Comparison of ENCODE assay signal across 22 cellular contexts in the genomic region with DNA sequence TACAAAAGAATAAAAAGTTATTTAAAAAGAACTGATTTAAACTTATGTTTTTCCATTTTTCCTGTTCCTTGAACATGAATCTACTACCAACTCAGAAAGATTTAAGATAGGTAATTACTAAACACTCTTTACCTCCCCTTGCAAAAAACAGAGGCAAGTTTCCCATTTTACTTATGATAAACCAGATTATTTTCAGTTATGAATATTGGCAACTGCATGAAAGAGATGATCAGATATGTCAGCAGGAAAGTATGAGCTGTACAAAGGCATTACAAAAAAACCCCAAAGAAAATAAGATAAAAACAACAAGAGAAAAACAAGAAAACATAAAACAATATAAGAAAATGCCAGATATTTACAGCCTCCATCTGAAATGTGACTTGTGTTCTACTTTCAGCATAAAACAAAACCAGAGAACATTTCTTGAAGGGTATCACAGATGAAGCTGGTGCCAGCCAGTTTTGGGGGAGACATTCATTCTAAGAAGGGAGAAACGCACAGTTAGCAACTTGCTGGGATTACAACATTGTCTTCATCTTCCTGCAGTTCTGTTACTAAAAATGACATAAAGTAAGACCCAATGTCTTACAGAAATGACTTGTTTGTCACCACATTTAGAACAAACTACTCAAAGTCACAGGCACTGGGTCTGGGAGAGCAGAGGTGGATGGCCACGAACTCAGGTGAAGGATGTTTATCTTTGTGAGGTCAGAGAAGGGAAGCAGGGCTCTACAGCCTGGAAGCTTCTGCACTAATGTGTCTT. TPM values are rescaled to one million over a fixed set of nuclear protein-coding genes. Genes with fewer than 3 reads are reported as not detected.
DNase-seq lines count a peak whose midpoint lies in the region; ATAC-seq and TF ChIP-seq lines count a peak whose summit lies in the region.
"Had no signal": no experiment of that assay in that cellular context is flagged by ENCODE, and none has a peak within 500 bp of the region (broad histone marks: within the 10 kb centered on the region; RNA-seq: fewer than 3 reads in every experiment).

No MANE protein-coding gene starts in this region.

- peaks cover 28% of the 10 kb centered on the region for H3K36me3 Mint-ChIP-seq in activated CD4-positive, alpha-beta T cell treated with anti-CD3 and anti-CD28 coated beads for 36 hours (ENCODE audit: low read depth)
- peaks cover 27% of the 10 kb centered on the region for H3K36me3 Mint-ChIP-seq in CD4-positive, CD25-positive, alpha-beta regulatory T cell

- H2AFZ ChIP-seq in mammary epithelial cell (ENCODE audit: low read depth, low read length) (no peak overlapping the region), SK-N-SH (ENCODE audit: low read depth) (no peak overlapping the region)
- H2AFZ ChIP-seq: hepatocyte had no signal

- in situ Hi-C loops in Panc1 (cut with HindIII; ENCODE audit: low pct_unique_long_range_greater_than_20kb, low sequenced_read_pairs) (no loop called here), mammary epithelial cell (cut with MboI; ENCODE audit: low sequenced_read_pairs in 2 of 2) (no loop called here)

- H3K4me2 ChIP-seq in mammary epithelial cell (ENCODE audit: insufficient read depth, low read depth, low read length): no peak overlapping the region
- H3K4me2 ChIP-seq in SK-N-SH: no peak overlapping the region
- H3K4me2 ChIP-seq: hepatocyte had no signal

- peak overlapping the region; percentile 90 for H3K27ac Mint-ChIP-seq in activated CD4-positive, alpha-beta T cell treated with anti-CD3 and anti-CD28 coated beads for 36 hours
- peak overlapping the region in 2 of 3 donors; percentile 16 to 42 for H3K27ac Mint-ChIP-seq in CD4-positive, CD25-positive, alpha-beta regulatory T cell

- intact Hi-C loops in activated CD4-positive, alpha-beta T cell treated with anti-CD3 and anti-CD28 coated beads for 36 hours (cut with DNase I, micrococcal nuclease): loop anchor here in 1 of 2 experiments (2.0 kb wide), 1 partner anchor 15 kb away; no protein-coding TSS in a partner anchor
- intact Hi-C loops in Panc1 (cut with micrococcal nuclease; ENCODE audit: unreplicated experiment): no loop called here
- intact Hi-C loops in mammary epithelial cell (cut with micrococcal nuclease): no loop called here

- 85% methylated on average over 2 of the region's 2 CpGs for WGBS in mammary epithelial cell (ENCODE audit: low coverage, missing lambda C conversion rate)
- WGBS in SK-N-SH (ENCODE audit: low lambda C conversion rate): 95% methylated on average over 2 of the region's 2 CpGs

- H3K27me3 Mint-ChIP-seq in activated CD4-positive, alpha-beta T cell treated with anti-CD3 and anti-CD28 coated beads for 36 hours: no peaks in the 10 kb centered on the region
- no peaks in the 10 kb centered on the region for H3K27me3 Mint-ChIP-seq in CD4-positive, CD25-positive, alpha-beta regulatory T cell

- no peak overlapping the region for H3K4me3 Mint-ChIP-seq in activated CD4-positive, alpha-beta T cell treated with anti-CD3 and anti-CD28 coated beads for 36 hours
- no peak overlapping the region for H3K4me3 Mint-ChIP-seq in CD4-positive, CD25-positive, alpha-beta regulatory T cell

- TF ChIP-seq EP300 in SK-N-SH (IDR thresholded peaks at IDR 0.05; ENCODE audit: borderline replicate concordance in 1 of 2, low read depth in 1 of 2, low read length in 1 of 2): no peak

- H3K9me3 ChIP-seq in CD4-positive, CD25-positive, alpha-beta regulatory T cell (ENCODE audit: control insufficient read depth in 2 of 2, low read length in 2 of 2): no peaks in the 10 kb centered on the region
- no peaks in the 10 kb centered on the region for H3K9me3 ChIP-seq in Panc1 (ENCODE audit: control insufficient read depth, insufficient read depth, low read depth, low read length)
- H3K9me3 ChIP-seq in mammary epithelial cell (replicated peaks; ENCODE audit: insufficient read depth, low read length): no peaks in the 10 kb centered on the region
- H3K9me3 ChIP-seq in SK-N-SH: no peaks in the 10 kb centered on the region
- H3K9me3 ChIP-seq: ascending aorta had no signal

- peaks cover 66% of the 10 kb centered on the region for H3K36me3 ChIP-seq in CD4-positive, CD25-positive, alpha-beta regulatory T cell (ENCODE audit: control insufficient read depth, insufficient read depth, low read length)
- peaks cover 2% of the 10 kb centered on the region for H3K36me3 ChIP-seq in Panc1 (ENCODE audit: control insufficient read depth, insufficient read depth, low read length)
- H3K36me3 ChIP-seq in mammary epithelial cell (ENCODE audit: insufficient read depth, low read length): peaks cover 18% of the 10 kb centered on the region
- peaks cover 24 to 61% of the 10 kb centered on the region in 2 experiments for H3K36me3 ChIP-seq in SK-N-SH (replicated peaks in 1 of 2; ENCODE audit: control insufficient read depth in 1 of 2, insufficient read depth in 2 of 2, low read length in 1 of 2)

- no peaks in the 10 kb centered on the region for H3K9me2 ChIP-seq in SK-N-SH

- TF ChIP-seq CTCF in Panc1 (IDR thresholded peaks at IDR 0.05): no peak
- TF ChIP-seq CTCF in mammary epithelial cell (conservative IDR thresholded peaks at IDR 0.05 in 1 of 2, IDR thresholded peaks at IDR 0.05 in 1 of 2; ENCODE audit: extremely low read depth in 1 of 2, insufficient read depth in 1 of 2, low read depth in 1 of 2, low read length in 2 of 2): no peak
- no peak for TF ChIP-seq CTCF in SK-N-SH (IDR thresholded peaks at IDR 0.05)

- peak; percentile 49 for DNase-seq in activated CD4-positive, alpha-beta T cell treated with anti-CD3 and anti-CD28 coated beads for 36 hours
- DNase-seq in activated CD4-positive, alpha-beta T cell treated with anti-CD3 and anti-CD28 coated beads, Interleukin-2, amount 50 U/mL, for 4 hours: no peak
- no peak for DNase-seq in CD4-positive, CD25-positive, alpha-beta regulatory T cell
- DNase-seq in Panc1 (ENCODE audit: low read depth, low spot score): no peak
- no peak for DNase-seq in mammary epithelial cell
- DNase-seq in SK-N-SH: no peak
- DNase-seq: activated CD4-positive, alpha-beta T cell treated with anti-CD3 and anti-CD28 coated beads, Interleukin-2, amount 50 U/mL, for 1 hour; AML-193; erythroblast; foreskin keratinocyte; MM.1S; NCI-H146; NCI-H748 treated with DMSO at 0.1 percent for 48 hours; nucleus accumbens; SHP77; stimulated activated CD4-positive, alpha-beta T cell treated with anti-CD3 and anti-CD28 coated beads, Interleukin-4, amount 100 ng/mL, for 1 hour had no signal

- H4K20me1 ChIP-seq in mammary epithelial cell (ENCODE audit: insufficient read depth, low read length) (no peaks in the 10 kb centered on the region), SK-N-SH (ENCODE audit: insufficient read depth) (no peaks in the 10 kb centered on the region)

- H3K27me3 ChIP-seq in CD4-positive, CD25-positive, alpha-beta regulatory T cell (ENCODE audit: control insufficient read depth, insufficient read depth, low read length): no peaks in the 10 kb centered on the region
- H3K27me3 ChIP-seq in Panc1 (ENCODE audit: control insufficient read depth, insufficient read depth, low read length): no peaks in the 10 kb centered on the region
- H3K27me3 ChIP-seq in mammary epithelial cell (ENCODE audit: insufficient read depth, low read length): no peaks in the 10 kb centered on the region
- H3K27me3 ChIP-seq in SK-N-SH (ENCODE audit: insufficient read depth): no peaks in the 10 kb centered on the region
- H3K27me3 ChIP-seq: ascending aorta, foreskin keratinocyte, hepatocyte had no signal

- peak; percentile 87 for ATAC-seq in activated CD4-positive, alpha-beta T cell treated with anti-CD3 and anti-CD28 coated beads for 36 hours
- ATAC-seq in CD4-positive, CD25-positive, alpha-beta regulatory T cell (ENCODE audit: low read depth in 2 of 2): no peak
- ATAC-seq in Panc1 (no peak), HG03175 (IDR thresholded peaks at IDR 0.05; ENCODE audit: unreplicated experiment) (no peak), HG03097 (IDR thresholded peaks at IDR 0.05; ENCODE audit: low FRiP score, unreplicated experiment) (no peak)
- ATAC-seq: foreskin keratinocyte had no signal

- TF ChIP-seq RAD21 in SK-N-SH (IDR thresholded peaks at IDR 0.05; ENCODE audit: low read length): no peak

- BruUV-seq in Panc1 (replicated peaks; lab: Mats Ljungman, UMichigan) (TSS peak; percentile 28), mammary epithelial cell (replicated peaks; lab: Mats Ljungman, UMichigan) (TSS peak; percentile 28)

- CTCF ChIA-PET in activated CD4-positive, alpha-beta T cell treated with anti-CD3 and anti-CD28 coated beads for 36 hours (lab: Charles Lee): interaction anchor here (0.6 to 2.9 kb wide), 5 partner anchors 16 to 197 kb away, joined by 3 to 7 read pairs (median 5); partner anchors contain the start of gene MEAF6
- CTCF ChIA-PET in Panc1 (lab: Charles Lee): no interaction called here
- CTCF ChIA-PET in mammary epithelial cell (lab: Charles Lee; ENCODE audit: low non-redundant PET): no interaction called here
- CTCF ChIA-PET in SK-N-SH (lab: Yijun Ruan, JAX): interaction anchor here (0.7 to 21.1 kb wide), 7 partner anchors 12 to 115 kb away, joined by 3 to 481 read pairs (median 3); partner anchors contain the start of gene MEAF6

- H3K27ac ChIP-seq in CD4-positive, CD25-positive, alpha-beta regulatory T cell (ENCODE audit: insufficient read depth, low read length, poor library complexity, severe bottlenecking): no peak overlapping the region
- no peak overlapping the region for H3K27ac ChIP-seq in Panc1 (ENCODE audit: low read length)
- H3K27ac ChIP-seq in mammary epithelial cell (ENCODE audit: insufficient read depth, low read depth, low read length): no peak overlapping the region
- no peak overlapping the region for H3K27ac ChIP-seq in SK-N-SH (ENCODE audit: low read depth in 2 of 2, low read length in 1 of 2)
- H3K27ac ChIP-seq: 22Rv1, ascending aorta, foreskin keratinocyte, hepatocyte, HL-60 had no signal

- H3K4me1 Mint-ChIP-seq in activated CD4-positive, alpha-beta T cell treated with anti-CD3 and anti-CD28 coated beads for 36 hours: peaks cover 27% of the 10 kb centered on the region
- H3K4me1 Mint-ChIP-seq in CD4-positive, CD25-positive, alpha-beta regulatory T cell: peaks cover 6 to 29% (median 12%) of the 10 kb centered on the region in 4 donors

- H3K4me3 ChIP-seq in CD4-positive, CD25-positive, alpha-beta regulatory T cell (ENCODE audit: low read depth, low read length): no peak overlapping the region
- no peak overlapping the region for H3K4me3 ChIP-seq in Panc1 (ENCODE audit: low read depth in 2 of 2, low read length in 2 of 2)
- H3K4me3 ChIP-seq in mammary epithelial cell (replicated peaks in 1 of 3; ENCODE audit: insufficient read depth in 1 of 3, low read depth in 2 of 3, low read length in 3 of 3): no peak overlapping the region
- H3K4me3 ChIP-seq in SK-N-SH (ENCODE audit: low read depth in 2 of 2, low read length in 1 of 2): no peak overlapping the region
- H3K4me3 ChIP-seq: ascending aorta, hepatocyte had no signal

- no peaks in the 10 kb centered on the region for H3K4me1 ChIP-seq in CD4-positive, CD25-positive, alpha-beta regulatory T cell (ENCODE audit: control insufficient read depth, insufficient read depth, low read length, poor library complexity, severe bottlenecking)
- H3K4me1 ChIP-seq in Panc1 (ENCODE audit: control insufficient read depth, insufficient read depth, low read length): peaks cover 8% of the 10 kb centered on the region; the same call in 1 of the 2 replicates
- H3K4me1 ChIP-seq in mammary epithelial cell (ENCODE audit: insufficient read depth, low read length): no peaks in the 10 kb centered on the region
- H3K4me1 ChIP-seq in SK-N-SH (ENCODE audit: control insufficient read depth in 1 of 2, insufficient read depth in 2 of 2, low read depth in 1 of 2, low read length in 1 of 2): peaks cover 0 to 8% of the 10 kb centered on the region in 2 experiments; a peak in 3 of 4 replicates
- H3K4me1 ChIP-seq: ascending aorta, foreskin keratinocyte had no signal

- POLR2A ChIA-PET in activated CD4-positive, alpha-beta T cell treated with anti-CD3 and anti-CD28 coated beads for 36 hours (lab: Charles Lee): interaction anchor here (0.6 to 1.2 kb wide), 4 partner anchors 16 to 261 kb away, joined by 3 to 4 read pairs (median 3); no protein-coding TSS in a partner anchor
- POLR2A ChIA-PET in Panc1 (lab: Charles Lee): interaction anchor here (0.5 to 0.6 kb wide), 3 partner anchors 15 to 159 kb away, joined by 5 to 8 read pairs (median 6); no protein-coding TSS in a partner anchor
- POLR2A ChIA-PET in SK-N-SH (lab: Yijun Ruan, JAX): no interaction called here

- H3K9me3 Mint-ChIP-seq in activated CD4-positive, alpha-beta T cell treated with anti-CD3 and anti-CD28 coated beads for 36 hours (ENCODE audit: low read depth): no peaks in the 10 kb centered on the region
- H3K9me3 Mint-ChIP-seq in CD4-positive, CD25-positive, alpha-beta regulatory T cell: peaks cover 0 to 1% (median 0%) of the 10 kb centered on the region in 7 donors

- H3K9ac ChIP-seq in mammary epithelial cell (ENCODE audit: insufficient read depth, low read length): no peak overlapping the region
- no peak overlapping the region for H3K9ac ChIP-seq in SK-N-SH

- peaks cover 11% of the 10 kb centered on the region for H3F3A ChIP-seq in SK-N-SH (replicated peaks; ENCODE audit: insufficient read depth)

- H3K79me2 ChIP-seq in mammary epithelial cell (ENCODE audit: insufficient read depth, low read length): peaks cover 9% of the 10 kb centered on the region
- peaks cover 16% of the 10 kb centered on the region for H3K79me2 ChIP-seq in SK-N-SH (ENCODE audit: insufficient read depth)

- dilution Hi-C loops in mammary epithelial cell (cut with HindIII; ENCODE audit: low sequenced_read_pairs): loop anchor here (10.0 kb wide), 2 partner anchors 61 to 171 kb away; partner anchors contain the start of genes DNALI1 and SNIP1

RNA-seq across cellular contexts. Expression of gene ZC3H12A, which starts 19.1 kb away (rescaled TPM):
- total RNA-seq in activated CD4-positive, alpha-beta T cell treated with anti-CD3 and anti-CD28 coated beads for 36 hours: 10 to 100 TPM; 29.7 to 31.2 TPM
- 205 TPM for total RNA-seq in CD4-positive, CD25-positive, alpha-beta regulatory T cell
- 10 to 100 TPM in 3 of 4 donors, 1 to 10 TPM in 1; 9.9 to 16.7 (median 13.1) TPM for polyA plus RNA-seq in CD4-positive, CD25-positive, alpha-beta regulatory T cell
- total RNA-seq in Panc1 (2021; ENCODE audit: unreplicated experiment) (9.4 TPM), mammary epithelial cell (10 to 100 TPM; 22.0 to 37.9 TPM)
- 7.1 TPM for polyA plus RNA-seq in Panc1 (2012; ENCODE audit: insufficient read length)
- polyA plus RNA-seq in mammary epithelial cell (18.1 TPM), SK-N-SH (2012; rRNA removed) (7.4 and 8.9 TPM in 2 replicates)
- polyA minus RNA-seq in mammary epithelial cell: 1.6 TPM
- polyA plus RNA-seq in SK-N-SH (2012; cell fraction: cytosol; rRNA removed): 3.4 and 4.3 TPM in 2 replicates
- polyA plus RNA-seq in SK-N-SH (2012; cell fraction: nucleus; rRNA removed): 24.6 and 24.8 TPM in 2 replicates

RNA-seq across cellular contexts. Expression of gene MEAF6, which starts 21.0 kb away (rescaled TPM):
- 10 to 100 TPM; 66.8 to 72.2 TPM for total RNA-seq in activated CD4-positive, alpha-beta T cell treated with anti-CD3 and anti-CD28 coated beads for 36 hours
- total RNA-seq in CD4-positive, CD25-positive, alpha-beta regulatory T cell: 52.3 TPM
- polyA plus RNA-seq in CD4-positive, CD25-positive, alpha-beta regulatory T cell: 100 to 1,000 TPM; 143 to 163 (median 150) TPM
- total RNA-seq in Panc1 (2021; ENCODE audit: unreplicated experiment) (50.0 TPM), mammary epithelial cell (10 to 100 TPM; 61.5 to 64.9 TPM)
- 39.0 TPM for polyA plus RNA-seq in Panc1 (2012; ENCODE audit: insufficient read length)
- polyA plus RNA-seq in mammary epithelial cell (35.0 TPM), SK-N-SH (2012; rRNA removed) (47.2 and 60.5 TPM in 2 replicates)
- polyA minus RNA-seq in mammary epithelial cell: 41.4 TPM
- 69.0 and 74.2 TPM in 2 replicates for polyA plus RNA-seq in SK-N-SH (2012; cell fraction: cytosol; rRNA removed)
- 25.1 and 39.1 TPM in 2 replicates for polyA plus RNA-seq in SK-N-SH (2012; cell fraction: nucleus; rRNA removed)

Comparison
In these comparisons a context has a peak if more than half of its experiments do, and no peak if none do; other contexts are left out.
1. CTCF ChIA-PET loops: an anchor here in activated CD4-positive, alpha-beta T cell treated with anti-CD3 and anti-CD28 coated beads for 36 hours (0.6 to 2.9 kb wide) and SK-N-SH (0.7 to 21.1 kb wide); none called in Panc1 and mammary epithelial cell.